ENCODE assay signal across 16 cellular contexts in the genomic region with DNA sequence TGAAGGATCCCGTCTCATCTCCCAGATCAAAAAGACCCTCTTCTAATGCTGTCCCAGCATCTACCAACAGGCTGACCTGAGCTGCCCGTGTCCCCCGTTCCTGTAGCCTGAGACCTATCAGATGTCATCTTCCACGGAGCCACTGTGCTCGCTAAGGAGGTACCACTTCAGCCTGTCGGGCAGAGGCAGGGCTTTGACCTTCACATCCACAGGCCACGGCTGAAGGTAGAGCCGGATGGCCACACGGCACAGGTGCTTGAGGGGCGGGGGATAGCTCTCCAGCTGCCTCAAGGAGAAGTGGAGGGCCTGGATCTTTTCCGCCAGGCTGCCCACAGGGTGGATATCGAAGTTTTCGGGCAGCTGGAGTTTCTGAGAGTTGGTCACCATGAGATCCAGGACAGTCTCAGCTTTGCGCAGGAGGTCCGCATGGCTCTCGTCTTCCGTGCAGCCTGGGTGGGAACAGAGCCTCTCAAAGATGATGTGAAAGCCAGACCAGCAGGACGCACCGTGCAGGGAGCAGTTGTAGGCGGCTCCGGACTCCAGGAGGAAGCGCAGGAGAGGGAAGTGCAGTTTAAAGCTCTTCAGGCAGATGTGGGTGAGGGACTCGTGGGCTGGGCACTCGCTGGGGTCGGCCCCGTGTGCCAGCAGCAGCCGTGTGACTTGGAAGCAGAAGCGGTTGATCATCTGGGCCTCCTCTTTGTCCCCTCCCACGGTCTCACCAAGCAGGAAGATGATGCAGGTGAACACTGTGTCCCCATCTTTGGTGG. TPM values are rescaled to one million over a fixed set of nuclear protein-coding genes. Genes with fewer than 3 reads are reported as not detected.
A peak's percentile ranks its signal among the peaks of the same experiment; 100 is the strongest.
DNase-seq lines count a peak whose midpoint lies in the region; ATAC-seq and TF ChIP-seq lines count a peak whose summit lies in the region.
"Had no signal": no experiment of that assay in that cellular context is flagged by ENCODE, and none has a peak within 500 bp of the region (broad histone marks: within the 10 kb centered on the region; RNA-seq: fewer than 3 reads in every experiment).

No MANE protein-coding gene starts in this region.

- WGBS in smooth muscle cell (ENCODE audit: low lambda C conversion rate) = 91% methylated on average over 29 of the region's 29 CpGs

- H3K4me1 ChIP-seq in Caco-2 (peaks cover 3% of the 10 kb centered on the region; the same call in 1 of the 2 replicates), smooth muscle cell (ENCODE audit: low read depth) (peaks cover 8% of the 10 kb centered on the region)

- ATAC-seq in activated CD8-positive, alpha-beta T cell treated with anti-CD3 and anti-CD28 coated beads for 36 hours = no peak
- no peak for ATAC-seq in activated CD8-positive, alpha-beta T cell treated with anti-CD3 and anti-CD28 coated beads, Interleukin-2, amount 10 ng/mL, durations not matched to agents 7 days and 5 days
- no peak for ATAC-seq in naive thymus-derived CD8-positive, alpha-beta T cell
- ATAC-seq in HG02970 (IDR thresholded peaks at IDR 0.05; ENCODE audit: low FRiP score, unreplicated experiment) (no peak), GM18909 (IDR thresholded peaks at IDR 0.05; ENCODE audit: poor library complexity, unreplicated experiment) (no peak)
- ATAC-seq: gastrocnemius medialis had no signal

- BruUV-seq in Caco-2 (replicated peaks; lab: Mats Ljungman, UMichigan) = TSS peak; percentile 1

- no peak overlapping the region for H2AFZ ChIP-seq in smooth muscle cell (ENCODE audit: low read depth)

- H3K36me3 ChIP-seq in Caco-2 (ENCODE audit: control insufficient read depth, insufficient read depth, low read length) = no peaks in the 10 kb centered on the region; the same call in none of the 2 replicates
- no peaks in the 10 kb centered on the region for H3K36me3 ChIP-seq in smooth muscle cell (ENCODE audit: low read depth)
- H3K36me3 ChIP-seq: uterus had no signal

- peaks cover 16% of the 10 kb centered on the region for H3K4me1 Mint-ChIP-seq in activated CD8-positive, alpha-beta T cell treated with anti-CD3 and anti-CD28 coated beads for 36 hours (ENCODE audit: low read depth)
- H3K4me1 Mint-ChIP-seq in activated CD8-positive, alpha-beta T cell treated with anti-CD3 and anti-CD28 coated beads, Interleukin-2, amount 10 ng/mL, durations not matched to agents 7 days and 5 days (ENCODE audit: low read depth) = peaks cover 19% of the 10 kb centered on the region
- H3K4me1 Mint-ChIP-seq in Caco-2 (ENCODE audit: low read depth, unreplicated experiment) = peaks cover 6% of the 10 kb centered on the region
- H3K4me1 Mint-ChIP-seq in activated T-helper 2 cell treated with anti-CD3 and anti-CD28 coated beads, Interferon-gamma antibody, Interleukin-2, Interleukin-4, amounts not matched to agents 10 μg/mL and 5 μg/mL and 100 μg/mL, durations not matched to agents 14 hours and 24 hours and 36 hours (ENCODE audit: low read depth) = peaks cover 14% of the 10 kb centered on the region
- peaks cover 12 to 22% (median 22%) of the 10 kb centered on the region in 4 donors for H3K4me1 Mint-ChIP-seq in naive thymus-derived CD8-positive, alpha-beta T cell

- no peaks in the 10 kb centered on the region for H3K27me3 ChIP-seq in Caco-2 (replicated peaks; ENCODE audit: control insufficient read depth, insufficient read depth, low read length)
- no peaks in the 10 kb centered on the region for H3K27me3 ChIP-seq in smooth muscle cell (ENCODE audit: low read depth)
- H3K27me3 ChIP-seq: gastrocnemius medialis, uterus had no signal

- intact Hi-C loops in activated CD8-positive, alpha-beta T cell treated with anti-CD3 and anti-CD28 coated beads for 36 hours (cut with micrococcal nuclease) = no loop called here
- intact Hi-C loops in Caco-2 (cut with micrococcal nuclease; ENCODE audit: unreplicated experiment) = no loop called here
- intact Hi-C loops in activated T-helper 2 cell treated with anti-CD3 and anti-CD28 coated beads, Interferon-gamma antibody, Interleukin-2, Interleukin-4, amounts not matched to agents 10 μg/mL and 5 μg/mL and 100 μg/mL, durations not matched to agents 14 hours and 24 hours and 36 hours (cut with micrococcal nuclease) = no loop called here

- H3F3A ChIP-seq in smooth muscle cell (ENCODE audit: low read depth) = peaks cover 5% of the 10 kb centered on the region

- H3K79me2 ChIP-seq in smooth muscle cell (ENCODE audit: low read depth) = peaks cover 46% of the 10 kb centered on the region

- no peak overlapping the region for H3K4me2 ChIP-seq in smooth muscle cell

- no peak overlapping the region for H3K27ac ChIP-seq in smooth muscle cell (ENCODE audit: low read depth)
- H3K27ac ChIP-seq: left ventricle myocardium inferior, uterus had no signal

- H3K4me3 Mint-ChIP-seq in activated CD8-positive, alpha-beta T cell treated with anti-CD3 and anti-CD28 coated beads for 36 hours = no peak overlapping the region
- H3K4me3 Mint-ChIP-seq in activated CD8-positive, alpha-beta T cell treated with anti-CD3 and anti-CD28 coated beads, Interleukin-2, amount 10 ng/mL, durations not matched to agents 7 days and 5 days = no peak overlapping the region
- H3K4me3 Mint-ChIP-seq in Caco-2 (ENCODE audit: unreplicated experiment) = no peak overlapping the region
- no peak overlapping the region for H3K4me3 Mint-ChIP-seq in activated T-helper 2 cell treated with anti-CD3 and anti-CD28 coated beads, Interferon-gamma antibody, Interleukin-2, Interleukin-4, amounts not matched to agents 10 μg/mL and 5 μg/mL and 100 μg/mL, durations not matched to agents 14 hours and 24 hours and 36 hours (ENCODE audit: low read depth)
- H3K4me3 Mint-ChIP-seq in naive thymus-derived CD8-positive, alpha-beta T cell = peak overlapping the region in 5 of 10 donors; percentile 20 to 66 (median 47)

- peaks cover 26% of the 10 kb centered on the region for H3K36me3 Mint-ChIP-seq in activated CD8-positive, alpha-beta T cell treated with anti-CD3 and anti-CD28 coated beads for 36 hours (ENCODE audit: low read depth)
- peaks cover 31% of the 10 kb centered on the region for H3K36me3 Mint-ChIP-seq in activated CD8-positive, alpha-beta T cell treated with anti-CD3 and anti-CD28 coated beads, Interleukin-2, amount 10 ng/mL, durations not matched to agents 7 days and 5 days (ENCODE audit: low read depth)
- H3K36me3 Mint-ChIP-seq in Caco-2 (ENCODE audit: insufficient read depth, unreplicated experiment) = peaks cover 78% of the 10 kb centered on the region
- H3K36me3 Mint-ChIP-seq in activated T-helper 2 cell treated with anti-CD3 and anti-CD28 coated beads, Interferon-gamma antibody, Interleukin-2, Interleukin-4, amounts not matched to agents 10 μg/mL and 5 μg/mL and 100 μg/mL, durations not matched to agents 14 hours and 24 hours and 36 hours (ENCODE audit: low read depth) = peaks cover 39% of the 10 kb centered on the region
- peaks cover 0 to 43% (median 5%) of the 10 kb centered on the region in 3 donors for H3K36me3 Mint-ChIP-seq in naive thymus-derived CD8-positive, alpha-beta T cell

- no peak overlapping the region for H3K4me3 ChIP-seq in Caco-2 (ENCODE audit: low read depth, low read length)
- H3K4me3 ChIP-seq in smooth muscle cell = no peak overlapping the region
- H3K4me3 ChIP-seq: gastrocnemius medialis, left ventricle myocardium inferior, uterus had no signal

- POLR2A ChIA-PET in activated CD8-positive, alpha-beta T cell treated with anti-CD3 and anti-CD28 coated beads for 36 hours (lab: Charles Lee) = interaction anchor here (0.6 to 2.3 kb wide), 5 partner anchors 9 to 214 kb away, joined by 3 to 8 read pairs (median 7); a partner anchor contains a TSS
- POLR2A ChIA-PET in activated CD8-positive, alpha-beta T cell treated with anti-CD3 and anti-CD28 coated beads, Interleukin-2, amount 10 ng/mL, durations not matched to agents 7 days and 5 days (lab: Charles Lee) = no interaction called here
- POLR2A ChIA-PET in Caco-2 (lab: Charles Lee) = interaction anchor here (0.5 kb wide), 1 partner anchor 224 kb away, joined by 4 read pairs; no protein-coding TSS in a partner anchor
- POLR2A ChIA-PET in naive thymus-derived CD8-positive, alpha-beta T cell (lab: Charles Lee) = interaction anchor here (7.1 kb wide), 1 partner anchor 10 kb away, joined by 51 read pairs; a partner anchor contains a TSS

- no peaks in the 10 kb centered on the region for H3K27me3 Mint-ChIP-seq in activated CD8-positive, alpha-beta T cell treated with anti-CD3 and anti-CD28 coated beads for 36 hours
- no peaks in the 10 kb centered on the region for H3K27me3 Mint-ChIP-seq in activated CD8-positive, alpha-beta T cell treated with anti-CD3 and anti-CD28 coated beads, Interleukin-2, amount 10 ng/mL, durations not matched to agents 7 days and 5 days (ENCODE audit: low read depth)
- H3K27me3 Mint-ChIP-seq in Caco-2 (ENCODE audit: insufficient read depth, unreplicated experiment) = no peaks in the 10 kb centered on the region
- no peaks in the 10 kb centered on the region for H3K27me3 Mint-ChIP-seq in activated T-helper 2 cell treated with anti-CD3 and anti-CD28 coated beads, Interferon-gamma antibody, Interleukin-2, Interleukin-4, amounts not matched to agents 10 μg/mL and 5 μg/mL and 100 μg/mL, durations not matched to agents 14 hours and 24 hours and 36 hours (ENCODE audit: low read depth)
- H3K27me3 Mint-ChIP-seq in naive thymus-derived CD8-positive, alpha-beta T cell = no peaks in the 10 kb centered on the region

- peak overlapping the region; percentile 36 for H3K27ac Mint-ChIP-seq in activated CD8-positive, alpha-beta T cell treated with anti-CD3 and anti-CD28 coated beads for 36 hours
- H3K27ac Mint-ChIP-seq in activated CD8-positive, alpha-beta T cell treated with anti-CD3 and anti-CD28 coated beads, Interleukin-2, amount 10 ng/mL, durations not matched to agents 7 days and 5 days = no peak overlapping the region
- peak overlapping the region; percentile 12 for H3K27ac Mint-ChIP-seq in Caco-2 (ENCODE audit: unreplicated experiment)
- H3K27ac Mint-ChIP-seq in activated T-helper 2 cell treated with anti-CD3 and anti-CD28 coated beads, Interferon-gamma antibody, Interleukin-2, Interleukin-4, amounts not matched to agents 10 μg/mL and 5 μg/mL and 100 μg/mL, durations not matched to agents 14 hours and 24 hours and 36 hours = peak overlapping the region; percentile 34
- peak overlapping the region in 8 of 10 donors; percentile 26 to 71 (median 43) for H3K27ac Mint-ChIP-seq in naive thymus-derived CD8-positive, alpha-beta T cell

- no peak for DNase-seq in activated CD8-positive, alpha-beta T cell treated with anti-CD3 and anti-CD28 coated beads for 36 hours
- DNase-seq in activated CD8-positive, alpha-beta T cell treated with anti-CD3 and anti-CD28 coated beads, Interleukin-2, amount 10 ng/mL, durations not matched to agents 7 days and 5 days = no peak
- DNase-seq in Caco-2 (no peak), smooth muscle cell (lab: John Stamatoyannopoulos, UW; ENCODE audit: unreplicated experiment) (no peak)
- no peak for DNase-seq in activated T-helper 2 cell treated with anti-CD3 and anti-CD28 coated beads, Interferon-gamma antibody, Interleukin-2, Interleukin-4, amounts not matched to agents 10 μg/mL and 5 μg/mL and 100 μg/mL, durations not matched to agents 14 hours and 24 hours and 36 hours (ENCODE audit: low spot score)
- no peak for DNase-seq in naive thymus-derived CD8-positive, alpha-beta T cell
- DNase-seq: activated CD4-positive, alpha-beta T cell treated with anti-CD3 and anti-CD28 coated beads, Interleukin-2, amount 50 U/mL, for 48 hours; DMS 273 treated with DMSO at 0.1 percent for 48 hours; Kasumi-1; left ventricle myocardium inferior; NCI-H1417 treated with DMSO at 0.1 percent for 48 hours; SHP77 treated with DMSO at 0.1 percent for 48 hours; uterus had no signal

- H4K20me1 ChIP-seq in smooth muscle cell (ENCODE audit: low read depth) = peaks cover 70% of the 10 kb centered on the region

- no peak for TF ChIP-seq CTCF in activated CD8-positive, alpha-beta T cell treated with anti-CD3 and anti-CD28 coated beads for 36 hours (IDR thresholded peaks at IDR 0.05)
- TF ChIP-seq CTCF in Caco-2 (IDR thresholded peaks at IDR 0.05; ENCODE audit: insufficient read depth in 1 of 2, low read depth in 1 of 2, low read length in 1 of 2, severe bottlenecking in 1 of 2, unreplicated experiment in 1 of 2) (no peak), smooth muscle cell (IDR thresholded peaks at IDR 0.05; ENCODE audit: borderline replicate concordance, insufficient read depth, poor library complexity, severe bottlenecking) (no peak)

- H3K9me3 ChIP-seq in Caco-2 (no peaks in the 10 kb centered on the region), smooth muscle cell (replicated peaks; ENCODE audit: low read depth) (no peaks in the 10 kb centered on the region)
- H3K9me3 ChIP-seq: gastrocnemius medialis, left ventricle myocardium inferior, uterus had no signal

- no peaks in the 10 kb centered on the region for H3K9me3 Mint-ChIP-seq in activated CD8-positive, alpha-beta T cell treated with anti-CD3 and anti-CD28 coated beads for 36 hours
- no peaks in the 10 kb centered on the region for H3K9me3 Mint-ChIP-seq in activated CD8-positive, alpha-beta T cell treated with anti-CD3 and anti-CD28 coated beads, Interleukin-2, amount 10 ng/mL, durations not matched to agents 7 days and 5 days (ENCODE audit: insufficient read depth)
- no peaks in the 10 kb centered on the region for H3K9me3 Mint-ChIP-seq in Caco-2 (ENCODE audit: unreplicated experiment)
- no peaks in the 10 kb centered on the region for H3K9me3 Mint-ChIP-seq in activated T-helper 2 cell treated with anti-CD3 and anti-CD28 coated beads, Interferon-gamma antibody, Interleukin-2, Interleukin-4, amounts not matched to agents 10 μg/mL and 5 μg/mL and 100 μg/mL, durations not matched to agents 14 hours and 24 hours and 36 hours
- no peaks in the 10 kb centered on the region for H3K9me3 Mint-ChIP-seq in naive thymus-derived CD8-positive, alpha-beta T cell

- CTCF ChIA-PET in activated CD8-positive, alpha-beta T cell treated with anti-CD3 and anti-CD28 coated beads for 36 hours (lab: Charles Lee) = interaction anchor here (1.2 to 2.6 kb wide), 3 partner anchors 12 to 153 kb away, joined by 4 to 11 read pairs (median 10); a partner anchor contains a TSS
- CTCF ChIA-PET in activated CD8-positive, alpha-beta T cell treated with anti-CD3 and anti-CD28 coated beads, Interleukin-2, amount 10 ng/mL, durations not matched to agents 7 days and 5 days (lab: Charles Lee) = interaction anchor here (1.3 to 7.9 kb wide), 2 partner anchors 11 to 464 kb away, joined by 4 to 75 read pairs; a partner anchor contains a TSS
- CTCF ChIA-PET in Caco-2 (lab: Charles Lee) = interaction anchor here (0.6 to 1.2 kb wide), 2 partner anchors 12 to 27 kb away, joined by 3 to 4 read pairs; a partner anchor contains a TSS

- no peak overlapping the region for H3K9ac ChIP-seq in smooth muscle cell (ENCODE audit: low read depth)

RNA-seq across cellular contexts. Expression of a gene that starts 4.1 kb away (rescaled TPM):
- total RNA-seq in activated CD8-positive, alpha-beta T cell treated with anti-CD3 and anti-CD28 coated beads for 36 hours = 10 to 100 TPM; 16.6 TPM
- 10 to 100 TPM; 25.4 to 27.7 TPM for total RNA-seq in activated CD8-positive, alpha-beta T cell treated with anti-CD3 and anti-CD28 coated beads, Interleukin-2, amount 10 ng/mL, durations not matched to agents 7 days and 5 days
- 17.4 and 18.1 TPM in 2 replicates for total RNA-seq in Caco-2 (2022)
- 21.4 and 22.1 TPM in 2 replicates for total RNA-seq in activated T-helper 2 cell treated with anti-CD3 and anti-CD28 coated beads, Interferon-gamma antibody, Interleukin-2, Interleukin-4, amounts not matched to agents 10 μg/mL and 5 μg/mL and 100 μg/mL, durations not matched to agents 14 hours and 24 hours and 36 hours
- 10 to 100 TPM; 33.7 to 35.7 TPM for total RNA-seq in naive thymus-derived CD8-positive, alpha-beta T cell
- 10 to 100 TPM; 14.8 to 29.1 (median 19.8) TPM for polyA plus RNA-seq in naive thymus-derived CD8-positive, alpha-beta T cell
- 10.9 and 13.8 TPM in 2 replicates for total RNA-seq in smooth muscle cell
- 22.2 and 26.0 TPM in 2 replicates for polyA plus RNA-seq in smooth muscle cell

RNA-seq across cellular contexts. Expression of a gene that starts 11.9 kb away (rescaled TPM):
- 10 to 100 TPM; 69.5 to 74.4 TPM for total RNA-seq in activated CD8-positive, alpha-beta T cell treated with anti-CD3 and anti-CD28 coated beads for 36 hours
- 10 to 100 TPM; 36.2 to 39.2 TPM for total RNA-seq in activated CD8-positive, alpha-beta T cell treated with anti-CD3 and anti-CD28 coated beads, Interleukin-2, amount 10 ng/mL, durations not matched to agents 7 days and 5 days
- total RNA-seq in Caco-2 (2022) = 44.1 and 51.6 TPM in 2 replicates
- 58.4 and 61.5 TPM in 2 replicates for total RNA-seq in activated T-helper 2 cell treated with anti-CD3 and anti-CD28 coated beads, Interferon-gamma antibody, Interleukin-2, Interleukin-4, amounts not matched to agents 10 μg/mL and 5 μg/mL and 100 μg/mL, durations not matched to agents 14 hours and 24 hours and 36 hours
- total RNA-seq in naive thymus-derived CD8-positive, alpha-beta T cell = 10 to 100 TPM; 34.5 to 35.1 TPM
- 10 to 100 TPM; 40.8 to 57.8 (median 45.2) TPM for polyA plus RNA-seq in naive thymus-derived CD8-positive, alpha-beta T cell
- 24.7 and 42.9 TPM in 2 replicates for total RNA-seq in smooth muscle cell
- polyA plus RNA-seq in smooth muscle cell = 118 and 129 TPM in 2 replicates

RNA-seq across cellular contexts. Expression of a gene that starts 17.0 kb away (rescaled TPM):
- not detected for total RNA-seq in activated CD8-positive, alpha-beta T cell treated with anti-CD3 and anti-CD28 coated beads for 36 hours
- not detected for total RNA-seq in activated CD8-positive, alpha-beta T cell treated with anti-CD3 and anti-CD28 coated beads, Interleukin-2, amount 10 ng/mL, durations not matched to agents 7 days and 5 days
- total RNA-seq in Caco-2 (2022) = not detected in 2 replicates
- total RNA-seq in activated T-helper 2 cell treated with anti-CD3 and anti-CD28 coated beads, Interferon-gamma antibody, Interleukin-2, Interleukin-4, amounts not matched to agents 10 μg/mL and 5 μg/mL and 100 μg/mL, durations not matched to agents 14 hours and 24 hours and 36 hours = not detected in 2 replicates
- total RNA-seq in naive thymus-derived CD8-positive, alpha-beta T cell = not detected
- polyA plus RNA-seq in naive thymus-derived CD8-positive, alpha-beta T cell = not detected
- not detected in 2 replicates for total RNA-seq in smooth muscle cell
- polyA plus RNA-seq in smooth muscle cell = 0.59 TPM in 1 of 2 replicates, not detected in the other
- total RNA-seq: gastrocnemius medialis, left ventricle myocardium inferior had no signal

RNA-seq across cellular contexts. Expression of a gene that starts 27.6 kb away (rescaled TPM):
- 1 to 10 TPM in 1 of 2 experiments, under 1 TPM in 1; 0.85 to 1.2 TPM for total RNA-seq in activated CD8-positive, alpha-beta T cell treated with anti-CD3 and anti-CD28 coated beads for 36 hours
- total RNA-seq in activated CD8-positive, alpha-beta T cell treated with anti-CD3 and anti-CD28 coated beads, Interleukin-2, amount 10 ng/mL, durations not matched to agents 7 days and 5 days = under 1 TPM in 1 of 2 experiments, not detected in 1; 0.21 TPM
- total RNA-seq in Caco-2 (2022) = not detected in 2 replicates
- 5.0 and 5.1 TPM in 2 replicates for total RNA-seq in activated T-helper 2 cell treated with anti-CD3 and anti-CD28 coated beads, Interferon-gamma antibody, Interleukin-2, Interleukin-4, amounts not matched to agents 10 μg/mL and 5 μg/mL and 100 μg/mL, durations not matched to agents 14 hours and 24 hours and 36 hours
- total RNA-seq in naive thymus-derived CD8-positive, alpha-beta T cell = not detected
- not detected for polyA plus RNA-seq in naive thymus-derived CD8-positive, alpha-beta T cell
- 59.9 and 87.7 TPM in 2 replicates for total RNA-seq in smooth muscle cell
- polyA plus RNA-seq in smooth muscle cell = 180 and 234 TPM in 2 replicates
